Comparison of ENCODE assay signal across 15 cellular contexts in genomic region chr4:159317203-159317602, GRCh38.
DNase-seq lines count a peak whose midpoint lies in the region; ATAC-seq and TF ChIP-seq lines count a peak whose summit lies in the region.
"Had no signal": no experiment of that assay in that cellular context is flagged by ENCODE, and none has a peak within 500 bp of the region (broad histone marks: within the 10 kb centered on the region; RNA-seq: fewer than 3 reads in every experiment).

No MANE protein-coding gene starts in this region.

- no peaks in the 10 kb centered on the region for H3K4me1 Mint-ChIP-seq in activated naive CD4-positive, alpha-beta T cell treated with anti-CD3 and anti-CD28 coated beads, Interleukin-2, amount 10 ng/mL, durations not matched to agents 7 days and 5 days

- ATAC-seq in left ventricle myocardium superior: peak; percentile 22
- ATAC-seq in right cardiac atrium: no peak
- ATAC-seq in left lobe of liver: peak; percentile 97

- intact Hi-C loops in left ventricle myocardium superior (cut with micrococcal nuclease): no loop called here
- intact Hi-C loops in right cardiac atrium (cut with DNase I): no loop called here
- intact Hi-C loops in dorsolateral prefrontal cortex (cut with DNase I): loop anchor here (5.0 to 10.0 kb wide), 2 partner anchors 112 to 380 kb away; no protein-coding TSS in a partner anchor

- no peak overlapping the region for H3K27ac Mint-ChIP-seq in activated naive CD4-positive, alpha-beta T cell treated with anti-CD3 and anti-CD28 coated beads, Interleukin-2, amount 10 ng/mL, durations not matched to agents 7 days and 5 days
- H3K27ac Mint-ChIP-seq: CD8-positive, alpha-beta memory T cell had no signal

- no peaks in the 10 kb centered on the region for H3K9me3 Mint-ChIP-seq in activated naive CD4-positive, alpha-beta T cell treated with anti-CD3 and anti-CD28 coated beads, Interleukin-2, amount 10 ng/mL, durations not matched to agents 7 days and 5 days
- H3K9me3 Mint-ChIP-seq: CD4-positive, CD25-positive, alpha-beta regulatory T cell; CD8-positive, alpha-beta memory T cell had no signal

- peaks cover 1% of the 10 kb centered on the region for H3K4me1 ChIP-seq in right cardiac atrium (ENCODE audit: control insufficient read depth, insufficient read depth, low read length)
- H3K4me1 ChIP-seq: BE2C, HAP-1 had no signal

- no peak for DNase-seq in left ventricle myocardium superior
- no peak for DNase-seq in right cardiac atrium
- DNase-seq in dorsolateral prefrontal cortex: no peak
- peak; percentile 82 for DNase-seq in left lobe of liver (ENCODE audit: low spot score)
- DNase-seq in activated naive CD4-positive, alpha-beta T cell treated with anti-CD3 and anti-CD28 coated beads, Interleukin-2, amount 10 ng/mL, durations not matched to agents 7 days and 5 days: no peak
- DNase-seq in SW 1271 (lab: John Stamatoyannopoulos, UW): no peak
- DNase-seq in DMS114 treated with DMSO at 0.1 percent for 48 hours (lab: John Stamatoyannopoulos, UW; ENCODE audit: unreplicated experiment): no peak
- DNase-seq: ACHN; BE2C; C1 segment of cervical spinal cord; CD4-positive, CD25-positive, alpha-beta regulatory T cell; CD8-positive, alpha-beta memory T cell; COR-L47; DMS 273 treated with DMSO at 0.1 percent for 48 hours had no signal

- no peaks in the 10 kb centered on the region for H3K9me3 ChIP-seq in right cardiac atrium (ENCODE audit: control insufficient read depth, low read length)
- H3K9me3 ChIP-seq: BE2C, HAP-1 had no signal

- H3K27ac ChIP-seq in right cardiac atrium (ENCODE audit: low read length): no peak overlapping the region
- H3K27ac ChIP-seq in dorsolateral prefrontal cortex: peak overlapping the region in 34 of 59 donors; percentile 0 to 83 (median 46)

- no peaks in the 10 kb centered on the region for H3K27me3 Mint-ChIP-seq in activated naive CD4-positive, alpha-beta T cell treated with anti-CD3 and anti-CD28 coated beads, Interleukin-2, amount 10 ng/mL, durations not matched to agents 7 days and 5 days
- H3K27me3 Mint-ChIP-seq: CD4-positive, CD25-positive, alpha-beta regulatory T cell had no signal

- H3K4me3 ChIP-seq in right cardiac atrium (ENCODE audit: low read length): no peak overlapping the region
- H3K4me3 ChIP-seq in dorsolateral prefrontal cortex: no peak overlapping the region
- H3K4me3 ChIP-seq: HAP-1 had no signal

- CTCF ChIA-PET in activated naive CD4-positive, alpha-beta T cell treated with anti-CD3 and anti-CD28 coated beads, Interleukin-2, amount 10 ng/mL, durations not matched to agents 7 days and 5 days (lab: Charles Lee): no interaction called here

- no peaks in the 10 kb centered on the region for H3K27me3 ChIP-seq in right cardiac atrium (ENCODE audit: control insufficient read depth, insufficient read depth)
- H3K27me3 ChIP-seq in dorsolateral prefrontal cortex: no peaks in the 10 kb centered on the region
- H3K27me3 ChIP-seq: BE2C had no signal

- TF ChIP-seq CTCF in dorsolateral prefrontal cortex (IDR thresholded peaks at IDR 0.05 in 54 of 56, conservative IDR thresholded peaks at IDR 0.05 in 2 of 56; ENCODE audit: low read depth in 1 of 56, partially characterized antibody in 56 of 56): no peak

- H3K4me3 Mint-ChIP-seq in activated naive CD4-positive, alpha-beta T cell treated with anti-CD3 and anti-CD28 coated beads, Interleukin-2, amount 10 ng/mL, durations not matched to agents 7 days and 5 days: no peak overlapping the region
- H3K4me3 Mint-ChIP-seq: CD4-positive, CD25-positive, alpha-beta regulatory T cell; CD8-positive, alpha-beta memory T cell had no signal

- H3K36me3 Mint-ChIP-seq in activated naive CD4-positive, alpha-beta T cell treated with anti-CD3 and anti-CD28 coated beads, Interleukin-2, amount 10 ng/mL, durations not matched to agents 7 days and 5 days: peaks cover 5% of the 10 kb centered on the region

- 85% methylated on average over 5 of the region's 5 CpGs for WGBS in right cardiac atrium

Comparison
In these comparisons a context has a peak if more than half of its experiments do, and no peak if none do; other contexts are left out.
1. ATAC-seq: peak in left ventricle myocardium superior (single experiment) and left lobe of liver (single experiment); none in right cardiac atrium (0 of 2).
2. intact Hi-C loops: an anchor here in dorsolateral prefrontal cortex (5.0 to 10.0 kb wide); none called in left ventricle myocardium superior and right cardiac atrium.